Comparison of ENCODE assay signal across 8 cellular contexts in genomic region chr2:225041871-225042799, GRCh38. TPM values are rescaled to one million over a fixed set of nuclear protein-coding genes. Genes with fewer than 3 reads are reported as not detected.
DNase-seq lines count a peak whose midpoint lies in the region; TF ChIP-seq lines count a peak whose summit lies in the region.

DOCK10 (minus strand) TSS chr2:225042468; CDS start chr2:225042374, 94 bp downstream.

- H3K9ac ChIP-seq in H9 (ENCODE audit: extremely low read depth, insufficient read length, low read length) (no peak within 1 kb of the TSS), muscle layer of colon (ENCODE audit: low read length) (no peak within 1 kb of the TSS)

- no peak for TF ChIP-seq CTCF in GM13976 (IDR thresholded peaks at IDR 0.05; ENCODE audit: borderline replicate concordance, control extremely low read depth, extremely low read depth, insufficient read depth, missing control alignments)
- TF ChIP-seq CTCF in H9 (conservative IDR thresholded peaks at IDR 0.05), result no peak
- TF ChIP-seq CTCF in epithelial cell of proximal tubule (conservative IDR thresholded peaks at IDR 0.05; ENCODE audit: low read depth, low read length), result no peak

- H4K8ac ChIP-seq in H9 (replicated peaks; ENCODE audit: insufficient read length, low read depth, low read length), result no peak within 1 kb of the TSS

- peaks cover 81% of the 10 kb centered on the region for H3K27me3 Mint-ChIP-seq in H9 (ENCODE audit: low read depth)

- H3K9me3 Mint-ChIP-seq in H9, result no peaks in the 10 kb centered on the region; a peak in 1 of 5 replicates

- H3K27ac ChIP-seq in H9 (ENCODE audit: insufficient read length, low read depth, low read length) (no peak within 1 kb of the TSS), muscle layer of colon (ENCODE audit: low read depth, low read length) (no peak within 1 kb of the TSS)

- no peaks in the 10 kb centered on the region for H3K79me1 ChIP-seq in H9 (ENCODE audit: insufficient read depth, low read depth, low read length, poor library complexity, severe bottlenecking)

- H3K36me3 ChIP-seq in muscle layer of colon (ENCODE audit: insufficient read depth, low read length), result no peaks in the 10 kb centered on the region

- peaks cover 14% of the 10 kb centered on the region for H3K23me2 ChIP-seq in H9 (ENCODE audit: insufficient read length, low read depth, low read length, poor library complexity, severe bottlenecking)

- DNase-seq in GM13976 (ENCODE audit: low spot score), result peak; percentile 66
- peak; percentile 38 for DNase-seq in H9
- peak; percentile 22 to 32 for DNase-seq in NCI-H1930 (lab: John Stamatoyannopoulos, UW)
- peak; percentile 79 for DNase-seq in activated CD8-positive, alpha-beta memory T cell treated with anti-CD3 and anti-CD28 coated beads, Interleukin-2, amount 50 U/mL, for 4 hours
- no peak for DNase-seq in epithelial cell of proximal tubule (ENCODE audit: low read depth)
- DNase-seq in stimulated activated naive CD4-positive, alpha-beta T cell (lab: John Stamatoyannopoulos, UW), result peak; percentile 37 to 64 (median 51)
- no peak for DNase-seq in NCI-H1694 (lab: John Stamatoyannopoulos, UW)

- no peak within 1 kb of the TSS; the same call in 1 of the 2 replicates for H3K14ac ChIP-seq in H9 (ENCODE audit: insufficient read depth, low read length)

- no peak within 1 kb of the TSS for H2BK120ac ChIP-seq in H9 (ENCODE audit: low read depth, low read length, poor library complexity, severe bottlenecking)

- no CpG with 5 or more reads among the region's 112 CpGs for WGBS in H9 (ENCODE audit: extremely low coverage, insufficient read length, low lambda C conversion rate)

- no peak within 1 kb of the TSS for H4K5ac ChIP-seq in H9 (ENCODE audit: insufficient read length, low read depth, low read length)

- H2BK20ac ChIP-seq in H9 (ENCODE audit: low read depth, low read length, poor library complexity, severe bottlenecking), result no peak within 1 kb of the TSS

- peak within 1 kb of the TSS; percentile 64 for H3K4me3 ChIP-seq in epithelial cell of proximal tubule (ENCODE audit: low read depth, low read length)
- H3K4me3 ChIP-seq in muscle layer of colon (ENCODE audit: low read depth in 1 of 2, low read length in 2 of 2), result peak within 1 kb of the TSS; percentile 46 to 61

- H3K27me3 ChIP-seq in H9 (ENCODE audit: insufficient read depth, low read length), result peaks cover 24% of the 10 kb centered on the region; the same call in 1 of the 2 replicates
- H3K27me3 ChIP-seq in muscle layer of colon (ENCODE audit: control insufficient read depth in 1 of 2, insufficient read depth in 2 of 2, low read length in 2 of 2), result peaks cover 0 to 7% of the 10 kb centered on the region in 2 donors

- H3K23ac ChIP-seq in H9 (ENCODE audit: insufficient read length, low read depth, low read length), result no peak within 1 kb of the TSS

- no peak within 1 kb of the TSS for H3K4ac ChIP-seq in H9 (ENCODE audit: low read depth, low read length)

- H3K79me2 ChIP-seq in H9 (ENCODE audit: insufficient read depth, low read length), result no peaks in the 10 kb centered on the region

- peak within 1 kb of the TSS; percentile 61 for H3K4me2 ChIP-seq in H9 (ENCODE audit: insufficient read depth, insufficient read length, low read length)

- peaks cover 11 to 13% of the 10 kb centered on the region in 2 experiments for H3K4me1 Mint-ChIP-seq in H9

- H2BK5ac ChIP-seq in H9 (ENCODE audit: insufficient read length, low read length), result no peak within 1 kb of the TSS

- H3K56ac ChIP-seq in H9 (ENCODE audit: insufficient read length, low read depth, low read length), result no peak within 1 kb of the TSS

- no peak within 1 kb of the TSS for H2BK15ac ChIP-seq in H9 (ENCODE audit: low read depth, low read length)

- no peak within 1 kb of the TSS for H2BK12ac ChIP-seq in H9 (ENCODE audit: insufficient read length, low read depth, low read length)

- H2AFZ ChIP-seq in H9 (ENCODE audit: low read length), result no peak within 1 kb of the TSS

- no peak within 1 kb of the TSS for H3K18ac ChIP-seq in H9 (ENCODE audit: insufficient read length, low read depth, low read length)

- H3T11ph ChIP-seq in H9 (ENCODE audit: low read length), result no peak within 1 kb of the TSS

- no peak within 1 kb of the TSS for H2AK5ac ChIP-seq in H9 (ENCODE audit: insufficient read length, low read length)

- H3K27ac Mint-ChIP-seq in H9, result no peak within 1 kb of the TSS

- H4K20me1 ChIP-seq in H9 (ENCODE audit: control insufficient read depth, insufficient read depth, insufficient read length), result no peaks in the 10 kb centered on the region

- H4K91ac ChIP-seq in H9 (ENCODE audit: insufficient read length, low read depth, low read length), result no peak within 1 kb of the TSS

- peak within 1 kb of the TSS; percentile 62 to 82 for H3K4me3 Mint-ChIP-seq in H9

- in situ Hi-C loops in GM13976 (cut with MboI; ENCODE audit: low sequenced_read_pairs, unreplicated experiment), result no loop called here

- no peaks in the 10 kb centered on the region for H3K9me3 ChIP-seq in H9 (ENCODE audit: control insufficient read depth, low read depth, low read length)
- no peaks in the 10 kb centered on the region for H3K9me3 ChIP-seq in muscle layer of colon (ENCODE audit: low read length)

- H3K4me1 ChIP-seq in H9 (ENCODE audit: insufficient read depth, low read length) (no peaks in the 10 kb centered on the region), muscle layer of colon (ENCODE audit: insufficient read depth, low read length) (peaks cover 4% of the 10 kb centered on the region)

- H3K36me3 Mint-ChIP-seq in H9 (ENCODE audit: insufficient read depth in 1 of 3, low read depth in 3 of 3), result no peaks in the 10 kb centered on the region

RNA-seq across cellular contexts. Expression of gene DOCK10, which starts in this region (rescaled TPM):
- total RNA-seq in H9 (2021) (0.61 and 0.79 TPM in 2 replicates), epithelial cell of proximal tubule (2.1 and 2.5 TPM in 2 replicates)

Comparison
In these comparisons a context has a peak if more than half of its experiments do, and no peak if none do; other contexts are left out.
1. Peak in DNase-seq and H3K4me2 ChIP-seq in H9; RNA of the gene not detected or under 1 TPM.
2. DNase-seq: peak in GM13976 (single experiment), NCI-H1930 (2 of 2), activated CD8-positive, alpha-beta memory T cell treated with anti-CD3 and anti-CD28 coated beads, Interleukin-2, amount 50 U/mL, for 4 hours (single experiment) and stimulated activated naive CD4-positive, alpha-beta T cell (6 of 6); none in epithelial cell of proximal tubule (single experiment) and NCI-H1694 (single experiment).